ENCODE assay signal across 8 cellular contexts in the genomic region with DNA sequence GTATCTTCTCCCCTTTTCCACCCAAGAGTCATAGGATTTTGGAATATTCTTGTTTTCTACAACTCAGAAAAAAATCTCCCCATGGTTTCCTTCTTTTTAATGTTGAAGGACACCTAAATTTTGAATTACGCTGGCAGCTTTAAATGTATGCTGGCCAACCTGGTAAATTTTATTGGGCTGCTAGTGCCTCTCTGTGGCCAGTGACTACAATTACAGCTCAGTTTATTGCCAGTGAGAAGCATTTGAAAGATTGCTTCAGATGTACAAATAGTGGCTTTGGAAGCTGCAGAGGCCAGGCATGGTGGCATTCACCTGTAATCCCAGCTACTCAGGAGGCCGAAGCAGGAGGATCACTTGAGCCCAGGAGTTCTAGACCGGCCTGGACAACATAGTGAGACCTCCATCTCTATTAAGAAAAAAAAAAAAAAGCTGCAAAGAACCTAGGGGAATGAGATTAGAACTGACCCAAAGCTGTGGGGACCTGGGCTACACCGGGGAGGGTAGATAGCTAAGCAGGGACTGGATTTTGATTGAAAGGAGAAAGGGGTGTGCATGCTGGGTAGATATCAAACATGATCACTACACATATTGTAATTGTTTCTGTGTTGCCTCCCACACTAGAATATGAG. TPM values are rescaled to one million over a fixed set of nuclear protein-coding genes. Genes with fewer than 3 reads are reported as not detected.
DNase-seq lines count a peak whose midpoint lies in the region; FAIRE-seq and TF ChIP-seq lines count a peak whose summit lies in the region.

No MANE protein-coding gene starts in this region.

- no peak overlapping the region for H3K4ac ChIP-seq in trophoblast cell (ENCODE audit: low read depth, low read length)

- H4K91ac ChIP-seq in trophoblast cell (ENCODE audit: low read depth, low read length), result no peak overlapping the region

- H3K4me2 ChIP-seq in GM23248 (ENCODE audit: unreplicated experiment), result no peak overlapping the region
- no peak overlapping the region for H3K4me2 ChIP-seq in trophoblast cell (ENCODE audit: low read length)

- no peak overlapping the region for H2BK12ac ChIP-seq in trophoblast cell (ENCODE audit: low read length)

- no peak overlapping the region for H2BK5ac ChIP-seq in trophoblast cell (ENCODE audit: low read depth, low read length, poor library complexity)

- WGBS in GM23248 (ENCODE audit: low coverage in 1 of 2, low lambda C conversion rate in 2 of 2, missing lambda C conversion rate in 2 of 2), 2 experiments, result 14 to 16% methylated on average over 4 of the region's 4 CpGs
- no CpG with 5 or more reads among the region's 4 CpGs for WGBS in trophoblast cell (ENCODE audit: extremely low coverage, insufficient coverage, insufficient read length)

- no peaks in the 10 kb centered on the region for H3K79me1 ChIP-seq in trophoblast cell (ENCODE audit: low read length)

- H3K79me2 ChIP-seq in GM23248 (ENCODE audit: insufficient read depth), result no peaks in the 10 kb centered on the region
- H3K79me2 ChIP-seq in trophoblast cell (ENCODE audit: control insufficient read depth, insufficient read depth, low read length, poor library complexity), result no peaks in the 10 kb centered on the region

- FAIRE-seq in RCC 7860 (lab: Jason Lieb, UNC), result peak; percentile 8

- in situ Hi-C loops in GM23248 (cut with MboI), result loop anchor here (25.0 kb wide), 1 partner anchor 335 kb away; no protein-coding TSS in a partner anchor
- in situ Hi-C loops in KBM-7 (cut with MboI; ENCODE audit: low pct_unique_long_range_greater_than_20kb, low sequenced_read_pairs), result loop anchor here (25.0 kb wide), 1 partner anchor 335 kb away; no protein-coding TSS in a partner anchor

- no peak overlapping the region for H3K14ac ChIP-seq in trophoblast cell (ENCODE audit: low read length)

- no peak overlapping the region for H4K8ac ChIP-seq in trophoblast cell (ENCODE audit: low read depth, low read length)

- H3K9ac ChIP-seq in GM23248, result no peak overlapping the region
- H3K9ac ChIP-seq in trophoblast cell (ENCODE audit: low read length), result no peak overlapping the region

- H4K20me1 ChIP-seq in GM23248 (ENCODE audit: insufficient read depth), result no peaks in the 10 kb centered on the region

- peak; percentile 71 for TF ChIP-seq CTCF in GM12872 (IDR thresholded peaks at IDR 0.05; ENCODE audit: insufficient read depth, low read depth, low read length)

- H2AK5ac ChIP-seq in trophoblast cell (ENCODE audit: low read length), result no peak overlapping the region

- H3K27ac ChIP-seq in GM23248, result no peak overlapping the region
- H3K27ac ChIP-seq in trophoblast cell (ENCODE audit: low read depth, low read length), result no peak overlapping the region

- no peaks in the 10 kb centered on the region for H3F3A ChIP-seq in GM23248 (ENCODE audit: insufficient read depth)

- H3K36me3 ChIP-seq in GM23248 (ENCODE audit: low read depth) (no peaks in the 10 kb centered on the region), trophoblast cell (ENCODE audit: control insufficient read depth in 1 of 2, insufficient read depth in 2 of 2, low read length in 2 of 2) (no peaks in the 10 kb centered on the region)

- H3K9me3 ChIP-seq in GM23248 (ENCODE audit: low read depth) (no peaks in the 10 kb centered on the region), trophoblast cell (ENCODE audit: insufficient read depth, low read depth, low read length) (no peaks in the 10 kb centered on the region)

- no peak overlapping the region for H3K4me3 ChIP-seq in GM23248
- no peak overlapping the region for H3K4me3 ChIP-seq in trophoblast cell (ENCODE audit: low read depth, low read length)

- H2AFZ ChIP-seq in GM23248 (peak overlapping the region; percentile 4; the same call in 1 of the 2 replicates), trophoblast cell (ENCODE audit: insufficient read depth, low read length, poor library complexity) (no peak overlapping the region)

- no peak overlapping the region for H2BK120ac ChIP-seq in trophoblast cell (ENCODE audit: insufficient read depth, low read length, poor library complexity)

- H3K9me2 ChIP-seq in GM23248 (ENCODE audit: insufficient read depth), result no peaks in the 10 kb centered on the region

- H3K18ac ChIP-seq in trophoblast cell (ENCODE audit: low read length), result no peak overlapping the region

- no peak overlapping the region for H4K12ac ChIP-seq in trophoblast cell (ENCODE audit: low read depth, low read length)

- DNase-seq in GM23248 (peak; percentile 80), KBM-7 (peak; percentile 61), RCC 7860 (ENCODE audit: low spot score) (peak; percentile 44), globus pallidus (ENCODE audit: low spot score) (peak; percentile 65), trophoblast cell (peak; percentile 46 to 83), 8988T (no peak)
- peak; percentile 23 for DNase-seq in activated gamma-delta T cell treated with anti-CD3 and anti-CD28 coated beads, Interleukin-2, amount 50 U/mL, for 16 hours (ENCODE audit: low read depth)

- H3K27me3 ChIP-seq in GM23248 (replicated peaks; ENCODE audit: insufficient read depth) (no peaks in the 10 kb centered on the region), trophoblast cell (ENCODE audit: insufficient read depth, low read length) (no peaks in the 10 kb centered on the region)

- no peak overlapping the region for H3K23ac ChIP-seq in trophoblast cell (ENCODE audit: low read length)

- H3K4me1 ChIP-seq in GM23248 (ENCODE audit: insufficient read depth) (no peaks in the 10 kb centered on the region), trophoblast cell (ENCODE audit: control insufficient read depth in 1 of 2, insufficient read depth in 2 of 2, low read length in 2 of 2) (no peaks in the 10 kb centered on the region)

RNA-seq across cellular contexts. Expression of a gene that starts 7.6 kb away (rescaled TPM):
- total RNA-seq in GM23248 (2014; rRNA removed; shearing (Covaris generic)), result 26.6 and 48.1 TPM in 2 replicates
- 38.8 and 42.8 TPM in 2 replicates for polyA plus RNA-seq in GM23248 (2016; fragmentation: Nextera tagmentation; extraction: Ambion mirVana)
- polyA plus RNA-seq in trophoblast cell (2013), result 39.0 and 39.6 TPM in 2 replicates
